1 cellular context compared by ENCODE assay signal in genomic region chrX:23505531-23506303, GRCh38.
TF ChIP-seq lines count a peak whose summit lies in the region.

No MANE protein-coding gene starts in this region.

TF ChIP-seq in GM23338, 12 proteins besides CTCF, POLR2A, EP300 and RAD21:
- TF ChIP-seq STAT1 (IDR thresholded peaks at IDR 0.05; ENCODE audit: unreplicated experiment) (no peak), REST (IDR thresholded peaks at IDR 0.05; ENCODE audit: unreplicated experiment) (no peak), EZH2 (IDR thresholded peaks at IDR 0.05; ENCODE audit: low read depth, unreplicated experiment) (no peak), ZNF114 (CRISPR knock-in tag; IDR thresholded peaks at IDR 0.05) (no peak), NANOG (IDR thresholded peaks at IDR 0.05; ENCODE audit: borderline replicate concordance) (no peak), EZH2phosphoT487 (IDR thresholded peaks at IDR 0.05; ENCODE audit: unreplicated experiment) (no peak), JUNB (IDR thresholded peaks at IDR 0.05; ENCODE audit: unreplicated experiment) (no peak), ZNF331 (CRISPR knock-in tag; IDR thresholded peaks at IDR 0.05; ENCODE audit: low read depth) (no peak), CREB1 (CRISPR knock-in tag; IDR thresholded peaks at IDR 0.05; ENCODE audit: low read depth) (no peak), POLR2AphosphoS5 (IDR thresholded peaks at IDR 0.05; ENCODE audit: low read depth) (no peak), ZNF462 (CRISPR knock-in tag; IDR thresholded peaks at IDR 0.05) (no peak), ETS1 (IDR thresholded peaks at IDR 0.05) (no peak)
TF ChIP-seq in GM23338: peak in this region for 0.
